In genomic region chr14:50041980-50042379, GRCh38 we compare ENCODE assay signal across 17 cellular contexts.
"Had no signal": no experiment of that assay in that cellular context is flagged by ENCODE, and none has a peak within 500 bp of the region (broad histone marks: within the 10 kb centered on the region; RNA-seq: fewer than 3 reads in every experiment).

No MANE protein-coding gene starts in this region.

- H3K27ac ChIP-seq: esophagus muscularis mucosa, psoas muscle, upper lobe of left lung had no signal

- H3K36me3 ChIP-seq: breast epithelium, esophagus muscularis mucosa, spleen, upper lobe of left lung had no signal

- H3K27me3 ChIP-seq: breast epithelium, esophagus muscularis mucosa, spleen, upper lobe of left lung had no signal

- H3K4me3 ChIP-seq: breast epithelium, esophagus muscularis mucosa, psoas muscle, spleen, upper lobe of left lung had no signal

- H3K27ac Mint-ChIP-seq: nephron progenitor cell; stimulated activated naive B cell treated with anti-CD40 and anti-IgM and Interleukin-4, amounts not matched to agents 10 μg/mL and 1 μg/mL and 100 μg/mL, for 72 hours had no signal

- H3K27me3 Mint-ChIP-seq: activated naive CD4-positive, alpha-beta T cell treated with anti-CD3 and anti-CD28 coated beads, Interleukin-2, amount 50 U/mL, for 24 hours; stimulated activated naive B cell treated with anti-CD40 and anti-IgM and Interleukin-4, amounts not matched to agents 10 μg/mL and 1 μg/mL and 100 μg/mL, for 72 hours had no signal

- DNase-seq: activated CD4-positive, alpha-beta T cell treated with anti-CD3 and anti-CD28 coated beads, Interleukin-2, amount 50 U/mL, for 48 hours; activated CD4-positive, CD25-positive, alpha-beta regulatory T cell; activated CD8-positive, alpha-beta memory T cell treated with anti-CD3 and anti-CD28 coated beads, Interleukin-2, amount 50 U/mL, for 48 hours; anterior cingulate cortex; glutamatergic neuron; left cardiac atrium; nephron progenitor cell; psoas muscle; spleen; stimulated activated CD4-positive, alpha-beta T cell treated with anti-CD3 and anti-CD28 coated beads, Interleukin-1b, Interleukin-23, amount 100 ng/mL, for 48 hours; stimulated activated naive B cell treated with anti-CD40 and anti-IgM and Interleukin-4, amounts not matched to agents 10 μg/mL and 1 μg/mL and 100 μg/mL, for 72 hours; upper lobe of left lung had no signal

- H3K4me1 ChIP-seq: psoas muscle had no signal

- H3K4me3 Mint-ChIP-seq: activated naive CD4-positive, alpha-beta T cell treated with anti-CD3 and anti-CD28 coated beads, Interleukin-2, amount 50 U/mL, for 24 hours; nephron progenitor cell; stimulated activated naive B cell treated with anti-CD40 and anti-IgM and Interleukin-4, amounts not matched to agents 10 μg/mL and 1 μg/mL and 100 μg/mL, for 72 hours; T-helper 1 cell treated with Interleukin-12 subunit alpha and Interleukin-12 subunit beta and Interleukin-4 antibody, amounts not matched to agents 30 μg/mL and 1 μg/mL, for 36 hours had no signal

- ATAC-seq: left cardiac atrium; psoas muscle; sciatic nerve; stimulated activated naive B cell treated with anti-CD40 and anti-IgM and Interleukin-4, amounts not matched to agents 10 μg/mL and 1 μg/mL and 100 μg/mL, for 72 hours had no signal

- H3K9me3 ChIP-seq: breast epithelium, psoas muscle, spleen, upper lobe of left lung had no signal
